8 cellular contexts compared by ENCODE assay signal in genomic region chr2:26299488-26300092, GRCh38. TPM values are rescaled to one million over a fixed set of nuclear protein-coding genes. Genes with fewer than 3 reads are reported as not detected.
DNase-seq lines count a peak whose midpoint lies in the region; ATAC-seq, FAIRE-seq and TF ChIP-seq lines count a peak whose summit lies in the region.

No MANE protein-coding gene starts in this region.

- H3K4me3 ChIP-seq in A549 (no peak overlapping the region), GM08714 (ENCODE audit: low read length) (peak overlapping the region; percentile 48; the same call in 1 of the 2 replicates), SK-N-SH (ENCODE audit: low read depth in 2 of 2, low read length in 1 of 2) (peak overlapping the region in 1 of 2 experiments; percentile 44; a peak in 1 of 4 replicates), esophagus muscularis mucosa (peak overlapping the region; percentile 55 to 66 (median 62))

- H2AFZ ChIP-seq in SK-N-SH (ENCODE audit: low read depth), result peak overlapping the region; percentile 98

- H3K27ac ChIP-seq in A549 (peak overlapping the region; percentile 41 to 64; a peak in 5 of 6 replicates), SK-N-SH (ENCODE audit: low read depth in 2 of 2, low read length in 1 of 2) (no peak overlapping the region), esophagus muscularis mucosa (replicated peaks in 1 of 4) (peak overlapping the region; percentile 77 to 83 (median 80))

- no peaks in the 10 kb centered on the region for H3K9me2 ChIP-seq in SK-N-SH

- TF ChIP-seq POLR2A in A549 (IDR thresholded peaks at IDR 0.05; ENCODE audit: low read length) (no peak), esophagus muscularis mucosa (IDR thresholded peaks at IDR 0.05; ENCODE audit: low read depth) (no peak)

- no peak for FAIRE-seq in A549 (lab: Jason Lieb, UNC)

- H3K27ac Mint-ChIP-seq in naive B cell, result no peak overlapping the region

- POLR2A ChIA-PET in A549 (lab: Yijun Ruan, JAX), result interaction anchor here (0.8 kb wide), 1 partner anchor 46 kb away, joined by 3 read pairs; the partner anchor contains the start of gene SELENOI
- POLR2A ChIA-PET in SK-N-SH (lab: Yijun Ruan, JAX), result no interaction called here

- no peak for TF ChIP-seq CTCF in A549 (IDR thresholded peaks at IDR 0.05)
- TF ChIP-seq CTCF in SK-N-SH (IDR thresholded peaks at IDR 0.05), result no peak
- no peak for TF ChIP-seq CTCF in esophagus muscularis mucosa (IDR thresholded peaks at IDR 0.05)

- H3K4me1 ChIP-seq in A549, result 0 out of 3 replicates have a peak, but pooled peaks cover 3% of the 10 kb centered on the region
- H3K4me1 ChIP-seq in SK-N-SH (ENCODE audit: control insufficient read depth in 1 of 2, insufficient read depth in 2 of 2, low read depth in 1 of 2, low read length in 1 of 2), result peaks cover 0 to 2% of the 10 kb centered on the region in 2 experiments; a peak in 1 of 4 replicates
- peaks cover 15 to 28% (median 23%) of the 10 kb centered on the region in 4 donors for H3K4me1 ChIP-seq in esophagus muscularis mucosa

- H4K20me1 ChIP-seq in SK-N-SH (ENCODE audit: insufficient read depth), result no peaks in the 10 kb centered on the region

- no peaks in the 10 kb centered on the region for H3K79me2 ChIP-seq in SK-N-SH (ENCODE audit: insufficient read depth)

- H3K9ac ChIP-seq in SK-N-SH, result peak overlapping the region; percentile 68

- H3K27me3 ChIP-seq in SK-N-SH (ENCODE audit: insufficient read depth) (no peaks in the 10 kb centered on the region), esophagus muscularis mucosa (no peaks in the 10 kb centered on the region)

- H3K4me3 Mint-ChIP-seq in naive B cell, result no peak overlapping the region

- no peaks in the 10 kb centered on the region for H3K36me3 Mint-ChIP-seq in naive B cell

- H3K36me3 ChIP-seq in SK-N-SH (replicated peaks in 1 of 2; ENCODE audit: control insufficient read depth in 1 of 2, insufficient read depth in 2 of 2, low read length in 1 of 2), result no peaks in the 10 kb centered on the region
- H3K36me3 ChIP-seq in esophagus muscularis mucosa, result no peaks in the 10 kb centered on the region

- H3K9me3 ChIP-seq in A549 (no peaks in the 10 kb centered on the region), SK-N-SH (no peaks in the 10 kb centered on the region), esophagus muscularis mucosa (no peaks in the 10 kb centered on the region)

- no peak for DNase-seq in A549 (ENCODE audit: low read depth in 1 of 2, low spot score in 1 of 2)
- no peak for DNase-seq in SK-N-SH
- no peak for DNase-seq in esophagus muscularis mucosa (ENCODE audit: extremely low spot score)
- peak; percentile 38 for DNase-seq in naive B cell
- DNase-seq in NK-92 (lab: John Stamatoyannopoulos, UW; ENCODE audit: unreplicated experiment), result no peak
- no peak for DNase-seq in SKM-1 treated with dmso at 0.1 percent for 144 hours (lab: John Stamatoyannopoulos, UW; ENCODE audit: unreplicated experiment)
- DNase-seq in DMS114 treated with DMSO at 0.1 percent for 48 hours (lab: John Stamatoyannopoulos, UW; ENCODE audit: unreplicated experiment), result no peak

- peak overlapping the region; percentile 69 for H3K4me2 ChIP-seq in A549
- H3K4me2 ChIP-seq in SK-N-SH, result peak overlapping the region; percentile 76

- no peaks in the 10 kb centered on the region for H3K9me3 Mint-ChIP-seq in naive B cell

- ATAC-seq in A549 (no peak), naive B cell (ENCODE audit: low read depth in 2 of 2) (peak; percentile 54 to 66)

- CTCF ChIA-PET in A549 (lab: Yijun Ruan, JAX) (interaction anchor here (1.2 to 1.4 kb wide), 2 partner anchors 11 to 14 kb away, joined by 3 read pairs; no protein-coding TSS in a partner anchor), SK-N-SH (lab: Yijun Ruan, JAX) (interaction anchor here (1.1 to 1.5 kb wide), 2 partner anchors 9 to 10 kb away, joined by 3 to 5 read pairs; no protein-coding TSS in a partner anchor)

- H3F3A ChIP-seq in SK-N-SH (replicated peaks; ENCODE audit: insufficient read depth), result no peaks in the 10 kb centered on the region

- peaks cover 0 to 3% (median 0%) of the 10 kb centered on the region in 3 donors for H3K4me1 Mint-ChIP-seq in naive B cell

- 51% methylated on average over 7 of the region's 7 CpGs for WGBS in A549 (ENCODE audit: missing lambda C conversion rate)
- 72% methylated on average over 7 of the region's 7 CpGs for WGBS in SK-N-SH (ENCODE audit: low lambda C conversion rate)
- 8% methylated on average over 7 of the region's 7 CpGs for WGBS in esophagus muscularis mucosa

- H3K27me3 Mint-ChIP-seq in naive B cell, result no peaks in the 10 kb centered on the region

- TF ChIP-seq RAD21 in A549 (conservative IDR thresholded peaks at IDR 0.05 in 1 of 2, IDR thresholded peaks at IDR 0.05 in 1 of 2), result no peak
- TF ChIP-seq RAD21 in SK-N-SH (IDR thresholded peaks at IDR 0.05; ENCODE audit: low read length), result no peak

- TF ChIP-seq EP300 in A549 (IDR thresholded peaks at IDR 0.05), result no peak
- TF ChIP-seq EP300 in SK-N-SH (IDR thresholded peaks at IDR 0.05; ENCODE audit: borderline replicate concordance in 1 of 2, low read depth in 1 of 2, low read length in 1 of 2), result no peak
- no peak for TF ChIP-seq EP300 in esophagus muscularis mucosa (IDR thresholded peaks at IDR 0.05)

- intact Hi-C loops in esophagus muscularis mucosa (cut with DNase I), result loop anchor here (2.0 kb wide), 1 partner anchor 55 kb away; the partner anchor contains the start of genes HADHA and HADHB

TF ChIP-seq in A549, 52 proteins besides CTCF, POLR2A, EP300 and RAD21 (continues in another document):
- TF ChIP-seq HOXB13 (CRISPR knock-in tag; IDR thresholded peaks at IDR 0.05; ENCODE audit: low read depth) (no peak), ZFP36 (IDR thresholded peaks at IDR 0.05; ENCODE audit: borderline replicate concordance, partially characterized antibody) (no peak)

TF ChIP-seq in SK-N-SH, 30 proteins besides CTCF, POLR2A, EP300 and RAD21 (continues in another document):
- TF ChIP-seq TCF12 (IDR thresholded peaks at IDR 0.05), result no peak
- TF ChIP-seq USF2 (IDR thresholded peaks at IDR 0.05; ENCODE audit: borderline replicate concordance, low read depth, low read length), result no peak
- no peak for TF ChIP-seq MXI1 (IDR thresholded peaks at IDR 0.05; ENCODE audit: low read depth, low read length)
- no peak for TF ChIP-seq NRF1 (IDR thresholded peaks at IDR 0.05; ENCODE audit: low read depth, low read length)
- TF ChIP-seq FOSL2 (IDR thresholded peaks at IDR 0.05; ENCODE audit: borderline replicate concordance, low read depth), result no peak

RNA-seq across cellular contexts. Expression of gene SELENOI, which starts 46.4 kb away (rescaled TPM):
- polyA plus RNA-seq in A549 (2011; rRNA removed) (30.5 and 38.7 TPM in 2 replicates), A549 (2017; fragmentation: RNase III; extraction: RNeasy Plus Mini Kit Qiagen cat#74134 plus additional on column Dnase treatment) (16.4 to 18.2 TPM (median 17.9 TPM) in 3 replicates), SK-N-SH (2012; rRNA removed) (4.4 and 6.2 TPM in 2 replicates), naive B cell (ENCODE audit: low read depth in 6 of 6) (1 to 10 TPM; 1.2 to 8.0 (median 5.0) TPM)
- polyA plus RNA-seq in A549 (2012; cell fraction: cytosol; rRNA removed), result 6.1 and 6.9 TPM in 2 replicates
- 11.9 and 14.7 TPM in 2 replicates for polyA plus RNA-seq in A549 (2012; cell fraction: nucleus; rRNA removed)
- polyA minus RNA-seq in A549 (2011; rRNA and poly(A)+ RNA removed), result 120 and 161 TPM in 2 replicates
- 6.4 and 6.6 TPM in 2 replicates for polyA plus RNA-seq in SK-N-SH (2012; cell fraction: cytosol; rRNA removed)
- polyA plus RNA-seq in SK-N-SH (2012; cell fraction: nucleus; rRNA removed), result 5.9 and 8.4 TPM in 2 replicates
- total RNA-seq in esophagus muscularis mucosa, result 10 to 100 TPM in 2 of 4 donors, 1 to 10 TPM in 2; 6.4 to 11.2 (median 9.3) TPM

RNA-seq across cellular contexts. Expression of gene ADGRF3, which starts 47.0 kb away (rescaled TPM):
- polyA plus RNA-seq in A549 (2011; rRNA removed) (0.21 and 0.22 TPM in 2 replicates), A549 (2017; fragmentation: RNase III; extraction: RNeasy Plus Mini Kit Qiagen cat#74134 plus additional on column Dnase treatment) (0.12 to 0.80 TPM (median 0.38 TPM) in 3 replicates), SK-N-SH (2012; rRNA removed) (0.10 and 0.31 TPM in 2 replicates), naive B cell (ENCODE audit: low read depth in 6 of 6) (1 to 10 TPM in 1 of 6 donors, under 1 TPM in 5; 0.09 to 1.4 (median 0.18) TPM)
- 0.05 TPM in 2 replicates for polyA plus RNA-seq in A549 (2012; cell fraction: cytosol; rRNA removed)
- polyA plus RNA-seq in A549 (2012; cell fraction: nucleus; rRNA removed), result 0.36 and 0.50 TPM in 2 replicates
- 0.15 and 0.29 TPM in 2 replicates for polyA minus RNA-seq in A549 (2011; rRNA and poly(A)+ RNA removed)
- polyA plus RNA-seq in SK-N-SH (2012; cell fraction: cytosol; rRNA removed), result 0.03 and 0.04 TPM in 2 replicates
- polyA plus RNA-seq in SK-N-SH (2012; cell fraction: nucleus; rRNA removed), result 0.69 and 1.8 TPM in 2 replicates
- not detected for total RNA-seq in esophagus muscularis mucosa

RNA-seq across cellular contexts. Expression of gene HADHB, which starts 54.9 kb away (rescaled TPM):
- polyA plus RNA-seq in A549 (2011; rRNA removed) (161 and 173 TPM in 2 replicates), A549 (2017; fragmentation: RNase III; extraction: RNeasy Plus Mini Kit Qiagen cat#74134 plus additional on column Dnase treatment) (93.1 to 102 TPM (median 95.4 TPM) in 3 replicates), SK-N-SH (2012; rRNA removed) (108 and 137 TPM in 2 replicates), naive B cell (ENCODE audit: low read depth in 6 of 6) (100 to 1,000 TPM in 5 of 6 donors, 10 to 100 TPM in 1; 97.7 to 133 (median 110) TPM)
- polyA plus RNA-seq in A549 (2012; cell fraction: cytosol; rRNA removed), result 68.9 and 79.4 TPM in 2 replicates
- 48.4 and 94.9 TPM in 2 replicates for polyA plus RNA-seq in A549 (2012; cell fraction: nucleus; rRNA removed)
- polyA minus RNA-seq in A549 (2011; rRNA and poly(A)+ RNA removed), result 136 and 140 TPM in 2 replicates
- polyA plus RNA-seq in SK-N-SH (2012; cell fraction: cytosol; rRNA removed), result 133 and 137 TPM in 2 replicates
- polyA plus RNA-seq in SK-N-SH (2012; cell fraction: nucleus; rRNA removed), result 71.1 and 111 TPM in 2 replicates
- 100 to 1,000 TPM; 163 to 399 (median 192) TPM for total RNA-seq in esophagus muscularis mucosa

RNA-seq across cellular contexts. Expression of gene HADHA, which starts 55.2 kb away (rescaled TPM):
- polyA plus RNA-seq in A549 (2011; rRNA removed) (161 and 174 TPM in 2 replicates), A549 (2017; fragmentation: RNase III; extraction: RNeasy Plus Mini Kit Qiagen cat#74134 plus additional on column Dnase treatment) (122 to 123 TPM (median 122 TPM) in 3 replicates), SK-N-SH (2012; rRNA removed) (64.3 and 69.9 TPM in 2 replicates), naive B cell (ENCODE audit: low read depth in 6 of 6) (100 to 1,000 TPM in 4 of 6 donors, 10 to 100 TPM in 2; 77.4 to 118 (median 102) TPM)
- polyA plus RNA-seq in A549 (2012; cell fraction: cytosol; rRNA removed), result 57.5 and 58.9 TPM in 2 replicates
- polyA plus RNA-seq in A549 (2012; cell fraction: nucleus; rRNA removed), result 53.6 and 79.3 TPM in 2 replicates
- 163 and 188 TPM in 2 replicates for polyA minus RNA-seq in A549 (2011; rRNA and poly(A)+ RNA removed)
- polyA plus RNA-seq in SK-N-SH (2012; cell fraction: cytosol; rRNA removed), result 70.6 and 71.0 TPM in 2 replicates
- polyA plus RNA-seq in SK-N-SH (2012; cell fraction: nucleus; rRNA removed), result 57.8 and 66.5 TPM in 2 replicates
- total RNA-seq in esophagus muscularis mucosa, result 100 to 1,000 TPM; 155 to 266 (median 175) TPM

Comparison
In these comparisons a context has a peak if more than half of its experiments do, and no peak if none do; other contexts are left out.
1. ATAC-seq: peak in naive B cell (2 of 2); none in A549 (0 of 2).
2. H3K27ac ChIP-seq: peak in A549 (2 of 2) and esophagus muscularis mucosa (4 of 4); none in SK-N-SH (0 of 2).